In the genomic region with DNA sequence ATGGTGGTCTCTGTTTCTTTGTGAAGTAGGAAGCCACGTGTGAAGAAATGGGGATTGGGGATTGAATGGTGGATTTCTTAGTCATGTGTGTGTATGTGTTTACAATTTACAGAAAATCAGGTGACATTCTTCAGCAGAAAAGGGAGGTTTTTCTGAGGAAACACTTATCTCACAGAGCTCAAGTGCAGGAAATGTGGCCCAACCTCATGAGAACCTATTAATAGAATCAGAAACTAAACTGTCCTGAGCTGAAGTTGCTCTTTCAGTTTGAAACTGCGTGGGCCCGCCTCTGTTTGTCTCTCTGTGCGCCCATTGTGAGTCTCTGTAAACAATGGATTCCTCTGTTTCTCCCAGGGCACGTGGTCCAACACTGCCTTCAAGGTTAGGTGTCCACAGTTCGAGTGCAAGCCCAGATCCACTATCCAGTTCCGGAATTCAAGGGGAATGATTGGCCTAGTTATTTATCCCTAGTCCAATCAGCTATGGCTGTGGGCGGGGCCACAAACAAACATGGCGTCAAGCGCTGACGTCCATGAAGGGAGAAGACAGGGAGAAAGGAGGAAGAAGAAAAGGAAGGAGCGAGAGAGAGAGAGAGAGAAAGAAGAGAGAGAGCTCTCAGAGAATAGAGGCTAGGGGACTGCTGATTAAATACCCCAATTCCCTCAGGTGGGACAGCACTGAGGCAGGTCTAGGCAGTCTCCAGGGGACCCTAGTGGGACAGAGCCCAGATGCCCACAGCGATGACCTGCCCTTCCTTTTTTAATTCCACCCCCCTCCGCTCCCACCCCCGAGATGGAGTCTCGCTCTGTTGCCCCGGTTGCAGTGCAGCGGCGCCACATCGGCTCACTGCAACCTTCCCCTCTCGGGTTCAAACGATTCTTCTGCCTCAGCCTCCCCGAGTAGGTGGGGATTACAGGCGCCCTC, we compare ENCODE assay signal across 9 cellular contexts. TPM values are rescaled to one million over a fixed set of nuclear protein-coding genes. Genes with fewer than 3 reads are reported as not detected.
DNase-seq lines count a peak whose midpoint lies in the region; ATAC-seq and TF ChIP-seq lines count a peak whose summit lies in the region.
"Had no signal": no experiment of that assay in that cellular context is flagged by ENCODE, and none has a peak within 500 bp of the region (broad histone marks: within the 10 kb centered on the region; RNA-seq: fewer than 3 reads in every experiment).

No MANE protein-coding gene starts in this region.

- peak; percentile 82 for ATAC-seq in GM18511 (IDR thresholded peaks at IDR 0.05; ENCODE audit: unreplicated experiment)
- ATAC-seq in HG02840 (IDR thresholded peaks at IDR 0.05; ENCODE audit: low FRiP score, unreplicated experiment), result peak; percentile 76

- TF ChIP-seq CTCF in OCI-LY1 (IDR thresholded peaks at IDR 0.05; ENCODE audit: low read length) (no peak), hepatocyte (IDR thresholded peaks at IDR 0.05; ENCODE audit: poor library complexity) (no peak)

- no peaks in the 10 kb centered on the region for H3K9me2 ChIP-seq in OCI-LY1 (ENCODE audit: low read depth, low read length)
- H3K9me2 ChIP-seq in hepatocyte (replicated peaks; ENCODE audit: insufficient read depth), result no peaks in the 10 kb centered on the region

- H3K9me3 ChIP-seq in OCI-LY1 (ENCODE audit: low read length) (no peaks in the 10 kb centered on the region), hepatocyte (ENCODE audit: low read depth) (no peaks in the 10 kb centered on the region)

- H3K79me2 ChIP-seq in OCI-LY1 (ENCODE audit: insufficient read depth, low read length), result no peaks in the 10 kb centered on the region
- H3K79me2 ChIP-seq in hepatocyte, result no peaks in the 10 kb centered on the region

- H3K9ac ChIP-seq in OCI-LY1 (ENCODE audit: low read length), result no peak overlapping the region

- peak overlapping the region; percentile 60 for H3K4me2 ChIP-seq in OCI-LY1 (ENCODE audit: low read length)
- H3K4me2 ChIP-seq in hepatocyte, result no peak overlapping the region

- H2AFZ ChIP-seq in OCI-LY1 (ENCODE audit: low read length) (peak overlapping the region; percentile 25; the same call in 1 of the 2 replicates), hepatocyte (no peak overlapping the region)

- H4K20me1 ChIP-seq in OCI-LY1 (ENCODE audit: insufficient read depth, low read length) (no peaks in the 10 kb centered on the region), hepatocyte (ENCODE audit: insufficient read depth, poor library complexity, severe bottlenecking) (no peaks in the 10 kb centered on the region)

- peak overlapping the region; percentile 50 for H3K27ac ChIP-seq in OCI-LY1 (ENCODE audit: low read depth, low read length, poor library complexity, severe bottlenecking)
- H3K27ac ChIP-seq in hepatocyte, result peak overlapping the region; percentile 34
- H3K27ac ChIP-seq: SK-N-MC had no signal

- H3K4me1 ChIP-seq in OCI-LY1 (ENCODE audit: insufficient read depth, low read length, severe bottlenecking) (peaks cover 12% of the 10 kb centered on the region), hepatocyte (ENCODE audit: insufficient read depth) (no peaks in the 10 kb centered on the region)

- H3K27me3 ChIP-seq in OCI-LY1 (ENCODE audit: insufficient read depth, low read length), result no peaks in the 10 kb centered on the region
- no peaks in the 10 kb centered on the region for H3K27me3 ChIP-seq in hepatocyte

- H3K36me3 ChIP-seq in OCI-LY1 (ENCODE audit: insufficient read depth, low read length) (no peaks in the 10 kb centered on the region), hepatocyte (replicated peaks; ENCODE audit: insufficient read depth, low read depth) (no peaks in the 10 kb centered on the region)

- DNase-seq in activated T-helper 9 cell treated with anti-CD3 and anti-CD28 coated beads, Interleukin-2, amount 50 U/mL, for 16 hours (ENCODE audit: low read depth), result peak; percentile 52
- DNase-seq in hepatocyte (ENCODE audit: low spot score), result peak; percentile 13
- DNase-seq in stimulated activated CD4-positive, alpha-beta T cell treated with anti-CD3 and anti-CD28 coated beads, Interleukin-4, amount 100 ng/mL, for 24 hours, result peak; percentile 75
- DNase-seq in DMS79 treated with DMSO at 0.1 percent for 48 hours (lab: John Stamatoyannopoulos, UW), result no peak
- no peak for DNase-seq in NCI-H446 treated with DMSO at 0.1 percent for 48 hours (lab: John Stamatoyannopoulos, UW)

- no peaks in the 10 kb centered on the region for H3F3A ChIP-seq in OCI-LY1 (ENCODE audit: insufficient read depth, low read length)

- peak overlapping the region; percentile 42 for H3K4me3 ChIP-seq in OCI-LY1 (ENCODE audit: low read depth, low read length, poor library complexity, severe bottlenecking)
- H3K4me3 ChIP-seq in hepatocyte, result no peak overlapping the region
- H3K4me3 ChIP-seq: SK-N-MC had no signal

- WGBS in hepatocyte (ENCODE audit: low lambda C conversion rate, missing lambda C conversion rate), result 89% methylated on average over 24 of the region's 24 CpGs

RNA-seq across cellular contexts. Expression of a gene that starts 31.4 kb away (rescaled TPM):
- 24.6 and 29.3 TPM in 2 replicates for total RNA-seq in hepatocyte
- 13.6 and 18.5 TPM in 2 replicates for polyA plus RNA-seq in hepatocyte

RNA-seq across cellular contexts. Expression of a gene that starts 44.4 kb away (rescaled TPM):
- 13.7 and 14.6 TPM in 2 replicates for total RNA-seq in hepatocyte
- 10.4 and 12.6 TPM in 2 replicates for polyA plus RNA-seq in hepatocyte

Comparison
In these comparisons a context has a peak if more than half of its experiments do, and no peak if none do; other contexts are left out.
1. DNase-seq: peak in activated T-helper 9 cell treated with anti-CD3 and anti-CD28 coated beads, Interleukin-2, amount 50 U/mL, for 16 hours (single experiment), hepatocyte (single experiment) and stimulated activated CD4-positive, alpha-beta T cell treated with anti-CD3 and anti-CD28 coated beads, Interleukin-4, amount 100 ng/mL, for 24 hours (single experiment); none in DMS79 treated with DMSO at 0.1 percent for 48 hours (single experiment) and NCI-H446 treated with DMSO at 0.1 percent for 48 hours (single experiment).